19 cellular contexts compared by ENCODE assay signal in genomic region chr17:8105957-8106398, GRCh38. TPM values are rescaled to one million over a fixed set of nuclear protein-coding genes. Genes with fewer than 3 reads are reported as not detected.
DNase-seq lines count a peak whose midpoint lies in the region; ATAC-seq and TF ChIP-seq lines count a peak whose summit lies in the region.
"Had no signal": no experiment of that assay in that cellular context is flagged by ENCODE, and none has a peak within 500 bp of the region (broad histone marks: within the 10 kb centered on the region; RNA-seq: fewer than 3 reads in every experiment).

No MANE protein-coding gene starts in this region.

- no peaks in the 10 kb centered on the region for H3K79me2 ChIP-seq in HCT116 (ENCODE audit: insufficient read depth, low read length)

- intact Hi-C loops in HCT116 (cut with micrococcal nuclease), result no loop called here

- no peaks in the 10 kb centered on the region for H3K9me3 Mint-ChIP-seq in natural killer cell treated with Interleukin-12 subunit alpha and Interleukin-12 subunit beta and Interleukin-15 and Interleukin-18, amount 100 ng/mL, for 72 hours
- H3K9me3 Mint-ChIP-seq: activated naive CD8-positive, alpha-beta T cell treated with anti-CD3 and anti-CD28 coated beads for 36 hours; central memory CD8-positive, alpha-beta T cell had no signal

- H3K9me2 ChIP-seq in HCT116 (ENCODE audit: insufficient read depth), result no peaks in the 10 kb centered on the region

- no peak overlapping the region for H3K27ac ChIP-seq in HCT116 (ENCODE audit: low read depth, low read length)
- no peak overlapping the region for H3K27ac ChIP-seq in RWPE2 (ENCODE audit: poor library complexity, severe bottlenecking)
- H3K27ac ChIP-seq: stomach had no signal

- H3K27me3 ChIP-seq in HCT116 (ENCODE audit: insufficient read depth, low read length), result no peaks in the 10 kb centered on the region
- H3K27me3 ChIP-seq in RWPE2 (ENCODE audit: insufficient read depth, poor library complexity, severe bottlenecking), result no peaks in the 10 kb centered on the region

- no peak overlapping the region for H2AFZ ChIP-seq in HCT116 (ENCODE audit: low read depth, low read length, poor library complexity, severe bottlenecking)

- RAD21 ChIA-PET in HCT116 (lab: Charles Lee; ENCODE audit: low non-redundant PET in 1 of 2, low total read pairs in 2 of 2, uncharacterized antibody in 2 of 2, unreplicated experiment in 2 of 2), result no interaction called here

- no peak overlapping the region for H3K4me3 ChIP-seq in AG10803 (ENCODE audit: low read length)
- no peak overlapping the region for H3K4me3 ChIP-seq in HCT116 (replicated peaks in 1 of 2; ENCODE audit: low read depth in 1 of 2, low read length in 2 of 2)
- H3K4me3 ChIP-seq in RWPE2 (ENCODE audit: severe bottlenecking), result no peak overlapping the region
- H3K4me3 ChIP-seq in fibroblast of pulmonary artery (replicated peaks; ENCODE audit: low read depth, low read length), result no peak overlapping the region
- H3K4me3 ChIP-seq: stomach had no signal

- DNase-seq in AG10803 (ENCODE audit: low read depth) (peak; percentile 27), HCT116 (ENCODE audit: low read depth, low spot score) (no peak), RWPE2 (ENCODE audit: low spot score) (no peak), fibroblast of pulmonary artery (ENCODE audit: low read depth) (peak; percentile 68)
- no peak for DNase-seq in natural killer cell treated with Interleukin-12 subunit alpha and Interleukin-12 subunit beta and Interleukin-15 and Interleukin-18, amount 100 ng/mL, for 72 hours (ENCODE audit: low spot score)
- DNase-seq: activated CD4-positive, CD25-positive, alpha-beta regulatory T cell; activated naive CD8-positive, alpha-beta T cell treated with anti-CD3 and anti-CD28 coated beads for 36 hours; DMS79 treated with DMSO at 0.1 percent for 48 hours; head of caudate nucleus; left cardiac atrium; NCI-H1105 treated with DMSO at 0.1 percent for 48 hours; stimulated activated CD4-positive, alpha-beta T cell treated with anti-CD3 and anti-CD28 coated beads, Interleukin-12 subunit alpha, Interleukin-12 subunit beta, amount 100 ng/mL, for 4 hours; stomach; SW 1271 had no signal

- H3K4me2 ChIP-seq in HCT116 (ENCODE audit: low read length), result no peak overlapping the region

- no peaks in the 10 kb centered on the region for H3K36me3 Mint-ChIP-seq in natural killer cell treated with Interleukin-12 subunit alpha and Interleukin-12 subunit beta and Interleukin-15 and Interleukin-18, amount 100 ng/mL, for 72 hours
- H3K36me3 Mint-ChIP-seq: activated naive CD8-positive, alpha-beta T cell treated with anti-CD3 and anti-CD28 coated beads for 36 hours had no signal

- H3K36me3 ChIP-seq in HCT116 (ENCODE audit: control insufficient read depth in 1 of 2, insufficient read depth in 2 of 2, low read length in 2 of 2) (no peaks in the 10 kb centered on the region), RWPE2 (ENCODE audit: low read depth) (no peaks in the 10 kb centered on the region)
- H3K36me3 ChIP-seq: stomach had no signal

- ATAC-seq in HCT116 (no peak), RWPE2 (ENCODE audit: low read depth) (peak; percentile 56; the same call in 2 of the 3 replicates), GM21737 (IDR thresholded peaks at IDR 0.05; ENCODE audit: unreplicated experiment) (no peak), GM19467 (IDR thresholded peaks at IDR 0.05; ENCODE audit: unreplicated experiment) (no peak), HG02973 (IDR thresholded peaks at IDR 0.05; ENCODE audit: unreplicated experiment) (no peak)
- ATAC-seq in natural killer cell treated with Interleukin-12 subunit alpha and Interleukin-12 subunit beta and Interleukin-15 and Interleukin-18, amount 100 ng/mL, for 72 hours, result no peak
- ATAC-seq: left cardiac atrium had no signal

- peaks cover 0 to 6% of the 10 kb centered on the region in 2 donors for H3K4me1 Mint-ChIP-seq in natural killer cell treated with Interleukin-12 subunit alpha and Interleukin-12 subunit beta and Interleukin-15 and Interleukin-18, amount 100 ng/mL, for 72 hours (ENCODE audit: low read depth in 2 of 2)

- CTCF ChIA-PET in HCT116 (lab: Charles Lee), result interaction anchor here (1.0 to 3.6 kb wide), 4 partner anchors 13 to 32 kb away, joined by 3 to 34 read pairs (median 4); no protein-coding TSS in a partner anchor

- no peak for TF ChIP-seq POLR2A in HCT116 (IDR thresholded peaks at IDR 0.05; ENCODE audit: borderline replicate concordance, extremely low read depth, insufficient read depth, insufficient read length)

- peaks cover 0 to 19% of the 10 kb centered on the region in 2 experiments; a peak in 3 of 4 replicates for H3K4me1 ChIP-seq in HCT116 (ENCODE audit: control insufficient read depth in 1 of 2, insufficient read depth in 2 of 2, low read length in 2 of 2)
- peaks cover 19% of the 10 kb centered on the region for H3K4me1 ChIP-seq in RWPE2 (ENCODE audit: insufficient read depth, poor library complexity, severe bottlenecking)

- no peaks in the 10 kb centered on the region for H3K9me3 ChIP-seq in HCT116 (ENCODE audit: control insufficient read depth in 1 of 2, insufficient read depth in 1 of 2, low read depth in 1 of 2, low read length in 2 of 2)
- H3K9me3 ChIP-seq in RWPE2 (ENCODE audit: severe bottlenecking), result no peaks in the 10 kb centered on the region
- H3K9me3 ChIP-seq: stomach had no signal

- POLR2A ChIA-PET in HCT116 (lab: Charles Lee), result interaction anchor here (1.9 kb wide), 1 partner anchor 14 kb away, joined by 5 read pairs; no protein-coding TSS in a partner anchor

- no peak for TF ChIP-seq CTCF in AG10803 (conservative IDR thresholded peaks at IDR 0.05; ENCODE audit: low read length)
- no peak for TF ChIP-seq CTCF in HCT116 (IDR thresholded peaks at IDR 0.05 in 2 of 3, conservative IDR thresholded peaks at IDR 0.05 in 1 of 3; ENCODE audit: borderline replicate concordance in 1 of 3, insufficient read depth in 1 of 3, low read depth in 2 of 3, low read length in 2 of 3)
- TF ChIP-seq CTCF in RWPE2 (IDR thresholded peaks at IDR 0.05; ENCODE audit: poor library complexity, severe bottlenecking), result no peak
- no peak for TF ChIP-seq CTCF in fibroblast of pulmonary artery (IDR thresholded peaks at IDR 0.05; ENCODE audit: low read length, missing control alignments)

- H3K27me3 Mint-ChIP-seq in natural killer cell treated with Interleukin-12 subunit alpha and Interleukin-12 subunit beta and Interleukin-15 and Interleukin-18, amount 100 ng/mL, for 72 hours, result peaks cover 10 to 18% of the 10 kb centered on the region in 2 donors
- H3K27me3 Mint-ChIP-seq: activated naive CD8-positive, alpha-beta T cell treated with anti-CD3 and anti-CD28 coated beads for 36 hours had no signal

- no peak overlapping the region for H3K4me3 Mint-ChIP-seq in natural killer cell treated with Interleukin-12 subunit alpha and Interleukin-12 subunit beta and Interleukin-15 and Interleukin-18, amount 100 ng/mL, for 72 hours
- H3K4me3 Mint-ChIP-seq: activated naive CD8-positive, alpha-beta T cell treated with anti-CD3 and anti-CD28 coated beads for 36 hours; central memory CD8-positive, alpha-beta T cell had no signal

- TF ChIP-seq RAD21 in HCT116 (IDR thresholded peaks at IDR 0.05; ENCODE audit: low read depth), result no peak

- H3K9ac ChIP-seq in HCT116 (ENCODE audit: low read length), result no peak overlapping the region

- no peaks in the 10 kb centered on the region for H4K20me1 ChIP-seq in HCT116 (ENCODE audit: insufficient read depth)

- peak overlapping the region in 1 of 2 donors; percentile 66 for H3K27ac Mint-ChIP-seq in natural killer cell treated with Interleukin-12 subunit alpha and Interleukin-12 subunit beta and Interleukin-15 and Interleukin-18, amount 100 ng/mL, for 72 hours
- H3K27ac Mint-ChIP-seq: activated naive CD8-positive, alpha-beta T cell treated with anti-CD3 and anti-CD28 coated beads for 36 hours had no signal

- BruUV-seq in HCT116 (replicated peaks; lab: Mats Ljungman, UMichigan), result no TSS peak

TF ChIP-seq in HCT116, 20 proteins besides CTCF, POLR2A, EP300 and RAD21 (continues in another document):
- no peak for TF ChIP-seq JUND (IDR thresholded peaks at IDR 0.05)
- no peak for TF ChIP-seq ZNF274 (IDR thresholded peaks at IDR 0.05; ENCODE audit: low read depth, low read length)
- no peak for TF ChIP-seq ATF3 (IDR thresholded peaks at IDR 0.05)
- peak; percentile 62 for TF ChIP-seq EGR1 (IDR thresholded peaks at IDR 0.05; ENCODE audit: low read depth)

RNA-seq across cellular contexts. Expression of gene ALOXE3, which starts 12.3 kb away (rescaled TPM):
- 3.5 TPM for total RNA-seq in HCT116 (2021; ENCODE audit: unreplicated experiment)
- polyA plus RNA-seq in HCT116 (2012), result 4.4 and 4.8 TPM in 2 replicates
- total RNA-seq in natural killer cell treated with Interleukin-12 subunit alpha and Interleukin-12 subunit beta and Interleukin-15 and Interleukin-18, amount 100 ng/mL, for 72 hours, result not detected
- total RNA-seq: left cardiac atrium, posterior vena cava, stomach had no signal

RNA-seq across cellular contexts. Expression of gene HES7, which starts 17.9 kb away (rescaled TPM):
- 0.61 TPM for total RNA-seq in HCT116 (2021; ENCODE audit: unreplicated experiment)
- polyA plus RNA-seq in HCT116 (2012), result 0.10 and 0.12 TPM in 2 replicates
- total RNA-seq in natural killer cell treated with Interleukin-12 subunit alpha and Interleukin-12 subunit beta and Interleukin-15 and Interleukin-18, amount 100 ng/mL, for 72 hours, result not detected
- total RNA-seq: stomach had no signal

RNA-seq across cellular contexts. Expression of gene ALOX12B, which starts 18.5 kb away (rescaled TPM):
- 3.8 TPM for total RNA-seq in HCT116 (2021; ENCODE audit: unreplicated experiment)
- polyA plus RNA-seq in HCT116 (2012), result 3.8 and 4.7 TPM in 2 replicates
- under 1 TPM in 1 of 2 donors, not detected in 1; 0.62 TPM for total RNA-seq in natural killer cell treated with Interleukin-12 subunit alpha and Interleukin-12 subunit beta and Interleukin-15 and Interleukin-18, amount 100 ng/mL, for 72 hours
- total RNA-seq: left cardiac atrium, posterior vena cava, stomach had no signal

RNA-seq across cellular contexts. Expression of gene PER1, which starts 46.2 kb away (rescaled TPM):
- total RNA-seq in HCT116 (2021; ENCODE audit: unreplicated experiment), result 87.6 TPM
- 102 and 166 TPM in 2 replicates for polyA plus RNA-seq in HCT116 (2012)
- 10 to 100 TPM; 16.9 to 42.7 TPM for total RNA-seq in natural killer cell treated with Interleukin-12 subunit alpha and Interleukin-12 subunit beta and Interleukin-15 and Interleukin-18, amount 100 ng/mL, for 72 hours

RNA-seq across cellular contexts. Expression of gene VAMP2, which starts 56.8 kb away (rescaled TPM):
- total RNA-seq in HCT116 (2021; ENCODE audit: unreplicated experiment), result 35.9 TPM
- 44.1 and 53.0 TPM in 2 replicates for polyA plus RNA-seq in HCT116 (2012)
- total RNA-seq in natural killer cell treated with Interleukin-12 subunit alpha and Interleukin-12 subunit beta and Interleukin-15 and Interleukin-18, amount 100 ng/mL, for 72 hours, result 10 to 100 TPM; 54.6 to 73.0 TPM

Comparison
In these comparisons a context has a peak if more than half of its experiments do, and no peak if none do; other contexts are left out.
1. DNase-seq: peak in AG10803 (single experiment) and fibroblast of pulmonary artery (single experiment); none in HCT116 (single experiment), RWPE2 (single experiment) and natural killer cell treated with Interleukin-12 subunit alpha and Interleukin-12 subunit beta and Interleukin-15 and Interleukin-18, amount 100 ng/mL, for 72 hours (single experiment).